ENCODE assay signal across 25 cellular contexts in the genomic region with DNA sequence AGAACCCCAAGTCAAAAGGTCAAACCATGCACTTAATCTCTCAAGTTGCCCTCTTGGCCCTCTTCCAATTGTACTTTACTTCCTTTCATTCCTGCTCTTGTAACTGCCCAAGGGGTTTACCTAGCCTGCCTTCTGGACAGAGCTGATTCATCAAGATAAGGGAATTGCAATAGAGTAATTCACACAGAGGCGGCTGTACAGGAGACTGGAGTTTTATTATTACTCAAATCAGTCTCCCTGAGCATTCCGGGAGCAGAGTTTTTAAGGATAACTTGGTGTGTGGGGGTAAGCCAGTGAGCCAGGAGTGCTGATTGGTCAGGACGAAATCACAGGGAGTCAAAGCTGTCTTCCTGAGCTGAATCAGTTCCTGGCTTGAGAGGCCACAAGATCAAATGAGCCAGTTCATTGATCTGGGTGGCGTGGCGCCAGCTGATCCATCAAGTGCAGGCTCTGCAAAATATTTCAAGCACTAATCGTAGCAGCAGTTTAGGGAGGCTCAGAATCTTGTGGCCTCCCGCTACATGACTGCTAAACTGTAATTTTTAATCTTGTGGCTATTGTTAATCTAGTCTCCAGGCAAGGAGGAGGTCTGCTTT.
DNase-seq lines count a peak whose midpoint lies in the region; ATAC-seq and TF ChIP-seq lines count a peak whose summit lies in the region.
"Had no signal": no experiment of that assay in that cellular context is flagged by ENCODE, and none has a peak within 500 bp of the region (broad histone marks: within the 10 kb centered on the region; RNA-seq: fewer than 3 reads in every experiment).

No MANE protein-coding gene starts in this region.

- H3K27ac ChIP-seq in GM23338 (ENCODE audit: low read depth) (no peak overlapping the region), RWPE2 (ENCODE audit: poor library complexity, severe bottlenecking) (no peak overlapping the region)
- H3K27ac ChIP-seq: HL-60, neural progenitor cell had no signal

- no peak overlapping the region for H3K4me3 Mint-ChIP-seq in GM23338
- H3K4me3 Mint-ChIP-seq: activated CD4-positive, alpha-beta T cell treated with anti-CD3 and anti-CD28 coated beads for 36 hours; HFFc6; neural progenitor cell; stimulated activated memory B cell treated with anti-CD40 and anti-IgM and Interleukin-4, amounts not matched to agents 10 μg/mL and 1 μg/mL and 100 μg/mL, for 72 hours had no signal

- H3F3A ChIP-seq in GM23338 (replicated peaks; ENCODE audit: low read depth), result no peaks in the 10 kb centered on the region

- H3K4me1 Mint-ChIP-seq in GM23338, result no peaks in the 10 kb centered on the region
- H3K4me1 Mint-ChIP-seq: activated CD4-positive, alpha-beta T cell treated with anti-CD3 and anti-CD28 coated beads for 36 hours; neural progenitor cell; stimulated activated memory B cell treated with anti-CD40 and anti-IgM and Interleukin-4, amounts not matched to agents 10 μg/mL and 1 μg/mL and 100 μg/mL, for 72 hours had no signal

- no peak overlapping the region for H3K27ac Mint-ChIP-seq in GM23338
- H3K27ac Mint-ChIP-seq: activated CD4-positive, alpha-beta T cell treated with anti-CD3 and anti-CD28 coated beads for 36 hours; HFFc6; neural progenitor cell; stimulated activated memory B cell treated with anti-CD40 and anti-IgM and Interleukin-4, amounts not matched to agents 10 μg/mL and 1 μg/mL and 100 μg/mL, for 72 hours had no signal

- H3K9me3 Mint-ChIP-seq in GM23338, result peaks cover 11% of the 10 kb centered on the region

- no peak overlapping the region for H3K4me2 ChIP-seq in GM23338
- H3K4me2 ChIP-seq: neural progenitor cell had no signal

- H3K9me2 ChIP-seq in GM23338 (ENCODE audit: insufficient read depth), result 0 out of 2 replicates have a peak, but pooled peaks cover 4% of the 10 kb centered on the region

- H3K4me1 ChIP-seq in BE2C (no peaks in the 10 kb centered on the region; the same call in 1 of the 2 replicates), GM23338 (ENCODE audit: insufficient read depth) (no peaks in the 10 kb centered on the region), RWPE2 (ENCODE audit: insufficient read depth, poor library complexity, severe bottlenecking) (no peaks in the 10 kb centered on the region)
- H3K4me1 ChIP-seq: neural progenitor cell had no signal

- H4K20me1 ChIP-seq in GM23338 (replicated peaks; ENCODE audit: insufficient read depth), result no peaks in the 10 kb centered on the region

- H3K79me2 ChIP-seq in GM23338 (replicated peaks; ENCODE audit: insufficient read depth), result no peaks in the 10 kb centered on the region

- H3K9me3 ChIP-seq in BE2C, result no peaks in the 10 kb centered on the region
- no peaks in the 10 kb centered on the region for H3K9me3 ChIP-seq in RWPE2 (ENCODE audit: severe bottlenecking)

- intact Hi-C loops in left colon (cut with DNase I, micrococcal nuclease), result no loop called here

- no peak for TF ChIP-seq POLR2A in erythroblast (IDR thresholded peaks at IDR 0.05; ENCODE audit: low read length)

- H3K4me3 ChIP-seq in BE2C (ENCODE audit: low read depth, low read length), result no peak overlapping the region
- no peak overlapping the region for H3K4me3 ChIP-seq in GM23338
- H3K4me3 ChIP-seq in RWPE2 (ENCODE audit: severe bottlenecking), result no peak overlapping the region
- H3K4me3 ChIP-seq: neural progenitor cell had no signal

- H3K27me3 ChIP-seq in BE2C (no peaks in the 10 kb centered on the region), GM23338 (ENCODE audit: insufficient read depth) (no peaks in the 10 kb centered on the region), RWPE2 (ENCODE audit: insufficient read depth, poor library complexity, severe bottlenecking) (no peaks in the 10 kb centered on the region)
- H3K27me3 ChIP-seq: neural progenitor cell had no signal

- no peaks in the 10 kb centered on the region for H3K27me3 Mint-ChIP-seq in GM23338 (ENCODE audit: insufficient read depth, low read depth, poor library complexity)
- H3K27me3 Mint-ChIP-seq: activated CD4-positive, alpha-beta T cell treated with anti-CD3 and anti-CD28 coated beads for 36 hours; stimulated activated memory B cell treated with anti-CD40 and anti-IgM and Interleukin-4, amounts not matched to agents 10 μg/mL and 1 μg/mL and 100 μg/mL, for 72 hours had no signal

- no peak for TF ChIP-seq CTCF in BE2C (IDR thresholded peaks at IDR 0.05; ENCODE audit: low read depth, low read length)
- no peak for TF ChIP-seq CTCF in GM23338 (conservative IDR thresholded peaks at IDR 0.05; ENCODE audit: low read depth in 2 of 2)
- no peak for TF ChIP-seq CTCF in RWPE2 (IDR thresholded peaks at IDR 0.05; ENCODE audit: poor library complexity, severe bottlenecking)

- H3K36me3 ChIP-seq in BE2C (no peaks in the 10 kb centered on the region), GM23338 (ENCODE audit: insufficient read depth) (no peaks in the 10 kb centered on the region), RWPE2 (ENCODE audit: low read depth) (no peaks in the 10 kb centered on the region)
- H3K36me3 ChIP-seq: neural progenitor cell had no signal

- ATAC-seq in GM23338, result no peak
- peak; percentile 74 for ATAC-seq in RWPE2 (ENCODE audit: low read depth)
- ATAC-seq in left colon, result peak; percentile 75
- ATAC-seq: activated CD4-positive, alpha-beta T cell treated with anti-CD3 and anti-CD28 coated beads for 36 hours; sciatic nerve; stimulated activated memory B cell treated with anti-CD40 and anti-IgM and Interleukin-4, amounts not matched to agents 10 μg/mL and 1 μg/mL and 100 μg/mL, for 72 hours had no signal

- H3K36me3 Mint-ChIP-seq in GM23338 (ENCODE audit: low read depth), result peaks cover 12% of the 10 kb centered on the region; the same call in 1 of the 3 replicates
- H3K36me3 Mint-ChIP-seq: neural progenitor cell; stimulated activated memory B cell treated with anti-CD40 and anti-IgM and Interleukin-4, amounts not matched to agents 10 μg/mL and 1 μg/mL and 100 μg/mL, for 72 hours had no signal

- peak overlapping the region; percentile 56; the same call in 1 of the 2 replicates for H2AFZ ChIP-seq in GM23338
- H2AFZ ChIP-seq: neural progenitor cell had no signal

- DNase-seq in BE2C (peak; percentile 12), GM23338 (ENCODE audit: low spot score) (no peak), RWPE2 (ENCODE audit: low spot score) (no peak), left colon (peak in 1 of 2 donors; percentile 35), erythroblast (lab: John Stamatoyannopoulos, UW) (no peak), DMS79 (lab: John Stamatoyannopoulos, UW) (no peak)
- no peak for DNase-seq in activated CD4-positive, alpha-beta T cell treated with anti-CD3 and anti-CD28 coated beads, Interleukin-2, amount 50 U/mL, for 4 hours
- DNase-seq in activated CD4-positive, CD25-positive, alpha-beta regulatory T cell (lab: John Stamatoyannopoulos, UW), result no peak
- DNase-seq: activated CD4-positive, alpha-beta T cell treated with anti-CD3 and anti-CD28 coated beads for 36 hours; activated effector memory CD4-positive, alpha-beta T cell treated with anti-CD3 and anti-CD28 coated beads, Interleukin-2, amount 50 U/mL, for 16 hours; activated T-cell treated with anti-CD3 and anti-CD28 coated beads, Interleukin-2, amount 50 U/mL, for 1 hour; C1 segment of cervical spinal cord; cerebellar nuclear complex; HFFc6; Karpas-422; kidney glomerular epithelial cell; NCI-H1436; NCI-H2171; NCI-H510A treated with DMSO at 0.1 percent for 48 hours; stimulated activated CD4-positive, alpha-beta T cell treated with anti-CD3 and anti-CD28 coated beads, Interleukin-4, amount 100 ng/mL, for 4 hours; substantia nigra had no signal

TF ChIP-seq in GM23338, 12 proteins besides CTCF, POLR2A, EP300 and RAD21 (continues in another document):
- TF ChIP-seq ZNF331 (CRISPR knock-in tag; IDR thresholded peaks at IDR 0.05; ENCODE audit: low read depth) (no peak), JUNB (IDR thresholded peaks at IDR 0.05; ENCODE audit: unreplicated experiment) (no peak), ZNF114 (CRISPR knock-in tag; IDR thresholded peaks at IDR 0.05) (no peak), EZH2 (IDR thresholded peaks at IDR 0.05; ENCODE audit: low read depth, unreplicated experiment) (no peak)
